ENCODE assay signal across 16 cellular contexts in genomic region chr17:12522743-12523181, GRCh38.
DNase-seq lines count a peak whose midpoint lies in the region; ATAC-seq and TF ChIP-seq lines count a peak whose summit lies in the region.
"Had no signal": no experiment of that assay in that cellular context is flagged by ENCODE, and none has a peak within 500 bp of the region (broad histone marks: within the 10 kb centered on the region; RNA-seq: fewer than 3 reads in every experiment).

No MANE protein-coding gene starts in this region.

- no peaks in the 10 kb centered on the region for H3K9me3 ChIP-seq in CD4-positive, alpha-beta memory T cell (ENCODE audit: control insufficient read depth in 1 of 2, low read length in 2 of 2)
- H3K9me3 ChIP-seq: spleen had no signal

- H3K27ac Mint-ChIP-seq in progenitor cell of endocrine pancreas, result peak overlapping the region; percentile 70
- H3K27ac Mint-ChIP-seq in CD4-positive, alpha-beta memory T cell, result no peak overlapping the region
- H3K27ac Mint-ChIP-seq: IgD-negative memory B cell, T-cell had no signal

- peaks cover 11% of the 10 kb centered on the region for H3K4me1 Mint-ChIP-seq in progenitor cell of endocrine pancreas (ENCODE audit: low read depth)
- no peaks in the 10 kb centered on the region for H3K4me1 Mint-ChIP-seq in CD4-positive, alpha-beta memory T cell
- H3K4me1 Mint-ChIP-seq: central memory CD8-positive, alpha-beta T cell; IgD-negative memory B cell; T-cell had no signal

- peaks cover 3% of the 10 kb centered on the region for H3K27me3 Mint-ChIP-seq in progenitor cell of endocrine pancreas
- no peaks in the 10 kb centered on the region for H3K27me3 Mint-ChIP-seq in CD4-positive, alpha-beta memory T cell
- H3K27me3 Mint-ChIP-seq: central memory CD8-positive, alpha-beta T cell; IgD-negative memory B cell; T-cell had no signal

- ATAC-seq in GM18861 (IDR thresholded peaks at IDR 0.05; ENCODE audit: unreplicated experiment), result no peak
- ATAC-seq: T-cell had no signal

- H3K27ac ChIP-seq in CD4-positive, alpha-beta memory T cell (ENCODE audit: low read depth, low read length), result no peak overlapping the region
- H3K27ac ChIP-seq: spleen had no signal

- H3K9me3 Mint-ChIP-seq in progenitor cell of endocrine pancreas (ENCODE audit: low read depth), result no peaks in the 10 kb centered on the region
- H3K9me3 Mint-ChIP-seq in CD4-positive, alpha-beta memory T cell, result peaks cover 0 to 2% (median 0%) of the 10 kb centered on the region in 8 donors
- H3K9me3 Mint-ChIP-seq: central memory CD8-positive, alpha-beta T cell had no signal

- CTCF ChIA-PET in CD4-positive, alpha-beta memory T cell (lab: Charles Lee; ENCODE audit: partially characterized antibody), result no interaction called here

- DNase-seq in EH (ENCODE audit: low read depth) (peak; percentile 97), RPMI7951 (ENCODE audit: low read depth) (peak; percentile 24), foreskin fibroblast (peak; percentile 26 to 67), progenitor cell of endocrine pancreas (ENCODE audit: low spot score, unreplicated experiment) (no peak), NCI-H146 (lab: John Stamatoyannopoulos, UW) (no peak), cortex of kidney (lab: John Stamatoyannopoulos, UW) (no peak)
- no peak for DNase-seq in CD4-positive, alpha-beta memory T cell
- DNase-seq: activated CD8-positive, alpha-beta memory T cell treated with anti-CD3 and anti-CD28 coated beads, Interleukin-2, amount 50 U/mL, for 48 hours; DMS53; NCI-H510A; spleen; stimulated activated naive CD4-positive, alpha-beta T cell; T-cell had no signal

- intact Hi-C loops in CD4-positive, alpha-beta memory T cell (cut with micrococcal nuclease), result no loop called here

- no peaks in the 10 kb centered on the region for H3K36me3 ChIP-seq in CD4-positive, alpha-beta memory T cell (ENCODE audit: insufficient read depth, low read length)
- H3K36me3 ChIP-seq: spleen had no signal

- H3K4me3 ChIP-seq in foreskin fibroblast (ENCODE audit: low read depth in 1 of 2, low read length in 2 of 2), result no peak overlapping the region
- no peak overlapping the region for H3K4me3 ChIP-seq in CD4-positive, alpha-beta memory T cell (ENCODE audit: low read length in 2 of 2)
- H3K4me3 ChIP-seq: spleen had no signal

- no peaks in the 10 kb centered on the region for H3K36me3 Mint-ChIP-seq in progenitor cell of endocrine pancreas (ENCODE audit: insufficient read depth)
- H3K36me3 Mint-ChIP-seq in CD4-positive, alpha-beta memory T cell, result no peaks in the 10 kb centered on the region
- H3K36me3 Mint-ChIP-seq: IgD-negative memory B cell, T-cell had no signal

- TF ChIP-seq CTCF in foreskin fibroblast (IDR thresholded peaks at IDR 0.05; ENCODE audit: low read depth, low read length), result no peak
- no peak for TF ChIP-seq CTCF in progenitor cell of endocrine pancreas (IDR thresholded peaks at IDR 0.05; ENCODE audit: unreplicated experiment)

- no peaks in the 10 kb centered on the region for H3K4me1 ChIP-seq in CD4-positive, alpha-beta memory T cell (ENCODE audit: insufficient read depth, low read length)

- H3K4me3 Mint-ChIP-seq in progenitor cell of endocrine pancreas (ENCODE audit: low read depth), result no peak overlapping the region
- H3K4me3 Mint-ChIP-seq in CD4-positive, alpha-beta memory T cell, result no peak overlapping the region
- H3K4me3 Mint-ChIP-seq: central memory CD8-positive, alpha-beta T cell; IgD-negative memory B cell; T-cell had no signal

- POLR2A ChIA-PET in CD4-positive, alpha-beta memory T cell (lab: Charles Lee; ENCODE audit: partially characterized antibody), result no interaction called here

- no peaks in the 10 kb centered on the region for H3K27me3 ChIP-seq in CD4-positive, alpha-beta memory T cell (ENCODE audit: insufficient read depth, low read length)
- H3K27me3 ChIP-seq: spleen had no signal

Comparison
In these comparisons a context has a peak if more than half of its experiments do, and no peak if none do; other contexts are left out.
1. DNase-seq: peak in EH (single experiment), RPMI7951 (single experiment) and foreskin fibroblast (2 of 2); none in progenitor cell of endocrine pancreas (single experiment), NCI-H146 (single experiment), CD4-positive, alpha-beta memory T cell (0 of 5) and cortex of kidney (single experiment).